In genomic region chr2:215439980-215440512, GRCh38 we compare ENCODE assay signal across 1 cellular context.
A peak's percentile ranks its signal among the peaks of the same experiment; 100 is the strongest.
TF ChIP-seq lines count a peak whose summit lies in the region.

No MANE protein-coding gene starts in this region.

TF ChIP-seq in HepG2, 621 proteins besides CTCF, POLR2A, EP300 and RAD21 (continued from another document):
- TF ChIP-seq ZBTB10 (CRISPR knock-in tag; IDR thresholded peaks at IDR 0.05; ENCODE audit: borderline replicate concordance) = no peak
- TF ChIP-seq RORA (CRISPR knock-in tag; IDR thresholded peaks at IDR 0.05) = no peak
- TF ChIP-seq THAP11 (CRISPR knock-in tag; IDR thresholded peaks at IDR 0.05) = 0 out of 2 replicates have a peak, but pooled peaks have one; percentile 16
- TF ChIP-seq HNF1A (IDR thresholded peaks at IDR 0.05; ENCODE audit: low read depth) = peak; percentile 96
- peak; percentile 93; the same call in 1 of the 2 replicates for TF ChIP-seq HNF1A (CRISPR knock-in tag; IDR thresholded peaks at IDR 0.05; ENCODE audit: borderline replicate concordance)
- no peak for TF ChIP-seq ZNF253 (CRISPR knock-in tag; IDR thresholded peaks at IDR 0.05; ENCODE audit: borderline replicate concordance)
- no peak for TF ChIP-seq SMYD3 (CRISPR knock-in tag; IDR thresholded peaks at IDR 0.05)
- no peak for TF ChIP-seq SMC3 (IDR thresholded peaks at IDR 0.05; ENCODE audit: low read length)
- TF ChIP-seq KDM6A (CRISPR knock-in tag; IDR thresholded peaks at IDR 0.05; ENCODE audit: low read depth) = 0 out of 2 replicates have a peak, but pooled peaks have one; percentile 12
- no peak for TF ChIP-seq FUBP1 (CRISPR knock-in tag; IDR thresholded peaks at IDR 0.05; ENCODE audit: borderline replicate concordance)
- no peak for TF ChIP-seq NCOA2 (CRISPR knock-in tag; IDR thresholded peaks at IDR 0.05)
- TF ChIP-seq BCLAF1 (IDR thresholded peaks at IDR 0.05) = no peak
- no peak for TF ChIP-seq PHF5A (CRISPR knock-in tag; IDR thresholded peaks at IDR 0.05; ENCODE audit: low read depth, unreplicated experiment)
- TF ChIP-seq MYNN (CRISPR knock-in tag; IDR thresholded peaks at IDR 0.05; ENCODE audit: low read depth) = no peak
- TF ChIP-seq ZNF382 (CRISPR knock-in tag; IDR thresholded peaks at IDR 0.05; ENCODE audit: borderline replicate concordance) = no peak
- peak; percentile 58 for TF ChIP-seq GATAD2A (CRISPR knock-in tag; IDR thresholded peaks at IDR 0.05)
- TF ChIP-seq ZNF33A (CRISPR knock-in tag; IDR thresholded peaks at IDR 0.05; ENCODE audit: borderline replicate concordance) = no peak
